20 cellular contexts compared by ENCODE assay signal in the genomic region with DNA sequence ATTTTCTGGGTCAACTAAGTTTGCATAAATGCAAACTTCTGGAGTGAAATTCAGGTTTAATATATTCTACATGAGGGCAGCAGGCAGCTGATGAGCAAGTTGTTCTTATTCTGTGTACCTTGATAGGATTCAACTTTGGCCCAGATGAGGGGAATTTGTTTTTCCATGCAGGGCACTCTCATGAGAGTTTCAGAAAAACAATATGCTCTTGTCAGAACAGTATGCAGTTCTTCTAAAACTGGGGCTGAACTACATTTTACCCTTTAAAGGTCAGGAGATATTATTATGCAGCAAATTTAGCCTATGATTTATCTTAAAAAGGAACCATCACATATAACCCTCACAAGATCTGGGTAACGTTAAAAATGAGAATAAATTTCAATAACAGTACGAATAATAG. TPM values are rescaled to one million over a fixed set of nuclear protein-coding genes. Genes with fewer than 3 reads are reported as not detected.
DNase-seq lines count a peak whose midpoint lies in the region; ATAC-seq and TF ChIP-seq lines count a peak whose summit lies in the region.
"Had no signal": no experiment of that assay in that cellular context is flagged by ENCODE, and none has a peak within 500 bp of the region (broad histone marks: within the 10 kb centered on the region; RNA-seq: fewer than 3 reads in every experiment).

No MANE protein-coding gene starts in this region.

- peak overlapping the region in 5 of 8 donors; percentile 21 to 87 (median 78) for H3K27ac ChIP-seq in spleen
- H3K27ac ChIP-seq: adrenal gland, gastroesophageal sphincter, psoas muscle, thoracic aorta had no signal

- peaks cover 22 to 100% (median 51%) of the 10 kb centered on the region in 6 donors for H3K4me1 ChIP-seq in spleen
- H3K4me1 ChIP-seq: adrenal gland, gastroesophageal sphincter, psoas muscle had no signal

- CTCF ChIA-PET in activated naive CD4-positive, alpha-beta T cell treated with anti-CD3 and anti-CD28 coated beads, Interleukin-2, amount 10 ng/mL, durations not matched to agents 7 days and 5 days (lab: Charles Lee) = interaction anchor here (1.6 to 1.7 kb wide), 2 partner anchors 8 to 33 kb away, joined by 5 to 7 read pairs; no protein-coding TSS in a partner anchor

- 74 to 86% (median 78%) methylated on average over 2 of the region's 2 CpGs for WGBS in spleen, 5 donors

- H3K27me3 ChIP-seq in spleen (replicated peaks in 1 of 7) = no peaks in the 10 kb centered on the region
- H3K27me3 ChIP-seq: adrenal gland, dorsolateral prefrontal cortex, gastroesophageal sphincter had no signal

- H3K36me3 ChIP-seq in spleen = no peaks in the 10 kb centered on the region
- H3K36me3 ChIP-seq: adrenal gland, gastroesophageal sphincter, thoracic aorta had no signal

- H3K4me3 ChIP-seq in spleen = no peak overlapping the region
- H3K4me3 ChIP-seq: adrenal gland, dorsolateral prefrontal cortex, gastroesophageal sphincter, psoas muscle, thoracic aorta had no signal

- no peak overlapping the region for H3K4me3 Mint-ChIP-seq in activated naive CD4-positive, alpha-beta T cell treated with anti-CD3 and anti-CD28 coated beads, Interleukin-2, amount 10 ng/mL, durations not matched to agents 7 days and 5 days
- peak overlapping the region; percentile 90 for H3K4me3 Mint-ChIP-seq in activated T-helper 17 cell treated with anti-CD3 and anti-CD28 coated beads, Interleukin-2, amount 50 U/mL, for 72 hours
- H3K4me3 Mint-ChIP-seq: H9 had no signal

- no peak for TF ChIP-seq POLR2A in spleen (IDR thresholded peaks at IDR 0.05)

- intact Hi-C loops in spleen (cut with DNase I; ENCODE audit: low total_unique reads) = no loop called here

- no peak for DNase-seq in activated naive CD4-positive, alpha-beta T cell treated with anti-CD3 and anti-CD28 coated beads, Interleukin-2, amount 10 ng/mL, durations not matched to agents 7 days and 5 days
- DNase-seq in activated naive CD4-positive, alpha-beta T cell treated with Interleukin-2 at 50 U/mL for 16 hours = no peak
- peak; percentile 52 to 68 for DNase-seq in NCI-H526 (lab: John Stamatoyannopoulos, UW)
- no peak for DNase-seq in spleen
- DNase-seq in COLO829 (ENCODE audit: low spot score) = no peak
- DNase-seq: activated CD4-positive, CD25-positive, alpha-beta regulatory T cell; activated CD8-positive, alpha-beta memory T cell treated with anti-CD3 and anti-CD28 coated beads, Interleukin-2, amount 50 U/mL, for 48 hours; adrenal gland; COR-L47; erythroblast; H9; NCI-H524 treated with DMSO at 0.1 percent for 48 hours; OCI-M1; psoas muscle had no signal

- peaks cover 98% of the 10 kb centered on the region for H3K4me1 Mint-ChIP-seq in activated naive CD4-positive, alpha-beta T cell treated with anti-CD3 and anti-CD28 coated beads, Interleukin-2, amount 10 ng/mL, durations not matched to agents 7 days and 5 days
- peaks cover 78% of the 10 kb centered on the region for H3K4me1 Mint-ChIP-seq in activated T-helper 17 cell treated with anti-CD3 and anti-CD28 coated beads, Interleukin-2, amount 50 U/mL, for 72 hours

- H3K27ac Mint-ChIP-seq in activated naive CD4-positive, alpha-beta T cell treated with anti-CD3 and anti-CD28 coated beads, Interleukin-2, amount 10 ng/mL, durations not matched to agents 7 days and 5 days = peak overlapping the region; percentile 78
- peak overlapping the region; percentile 100 for H3K27ac Mint-ChIP-seq in activated T-helper 17 cell treated with anti-CD3 and anti-CD28 coated beads, Interleukin-2, amount 50 U/mL, for 72 hours
- H3K27ac Mint-ChIP-seq: H9 had no signal

- H3K9me3 Mint-ChIP-seq in activated naive CD4-positive, alpha-beta T cell treated with anti-CD3 and anti-CD28 coated beads, Interleukin-2, amount 10 ng/mL, durations not matched to agents 7 days and 5 days = peaks cover 7% of the 10 kb centered on the region
- no peaks in the 10 kb centered on the region for H3K9me3 Mint-ChIP-seq in activated T-helper 17 cell treated with anti-CD3 and anti-CD28 coated beads, Interleukin-2, amount 50 U/mL, for 72 hours

- H3K9me3 ChIP-seq in spleen = no peaks in the 10 kb centered on the region
- H3K9me3 ChIP-seq: adrenal gland, gastroesophageal sphincter, psoas muscle, thoracic aorta had no signal

- no peaks in the 10 kb centered on the region for H3K27me3 Mint-ChIP-seq in activated naive CD4-positive, alpha-beta T cell treated with anti-CD3 and anti-CD28 coated beads, Interleukin-2, amount 10 ng/mL, durations not matched to agents 7 days and 5 days
- H3K27me3 Mint-ChIP-seq in activated T-helper 17 cell treated with anti-CD3 and anti-CD28 coated beads, Interleukin-2, amount 50 U/mL, for 72 hours = no peaks in the 10 kb centered on the region

- peak; percentile 5 for ATAC-seq in activated T-helper 17 cell treated with anti-CD3 and anti-CD28 coated beads, Interleukin-2, amount 50 U/mL, for 72 hours (replicated peaks)
- ATAC-seq in GM19324 (IDR thresholded peaks at IDR 0.05; ENCODE audit: low FRiP score, unreplicated experiment) = no peak
- ATAC-seq: gastroesophageal sphincter, psoas muscle had no signal

- no peak for TF ChIP-seq CTCF in spleen (IDR thresholded peaks at IDR 0.05 in 8 of 11, conservative IDR thresholded peaks at IDR 0.05 in 3 of 11)

- H3K36me3 Mint-ChIP-seq in activated naive CD4-positive, alpha-beta T cell treated with anti-CD3 and anti-CD28 coated beads, Interleukin-2, amount 10 ng/mL, durations not matched to agents 7 days and 5 days = peaks cover 74% of the 10 kb centered on the region
- H3K36me3 Mint-ChIP-seq in activated T-helper 17 cell treated with anti-CD3 and anti-CD28 coated beads, Interleukin-2, amount 50 U/mL, for 72 hours (ENCODE audit: low read depth) = peaks cover 37% of the 10 kb centered on the region

RNA-seq across cellular contexts. Expression of gene GPRIN3, which starts 19.2 kb away (rescaled TPM):
- total RNA-seq in activated T-helper 17 cell treated with anti-CD3 and anti-CD28 coated beads, Interleukin-2, amount 50 U/mL, for 72 hours = 10 to 100 TPM; 43.5 to 69.7 TPM
- 10 to 100 TPM; 22.9 to 40.2 (median 29.5) TPM for total RNA-seq in spleen
- polyA plus RNA-seq in spleen = 1 to 10 TPM; 1.6 to 2.2 (median 2.0) TPM
- total RNA-seq: bronchial epithelial cell had no signal

Comparison
In these comparisons a context has a peak if more than half of its experiments do, and no peak if none do; other contexts are left out.
1. DNase-seq: peak in NCI-H526 (2 of 2); none in activated naive CD4-positive, alpha-beta T cell treated with anti-CD3 and anti-CD28 coated beads, Interleukin-2, amount 10 ng/mL, durations not matched to agents 7 days and 5 days (single experiment), activated naive CD4-positive, alpha-beta T cell treated with Interleukin-2 at 50 U/mL for 16 hours (single experiment), spleen (single experiment) and COLO829 (single experiment).